1 cellular context compared by ENCODE assay signal in genomic region chr11:62839050-62840015, GRCh38.
TF ChIP-seq lines count a peak whose summit lies in the region.

WDR74 (minus strand) TSS chr11:62839590; CDS start chr11:62839570, 20 bp downstream.

TF ChIP-seq in K562, 482 proteins besides CTCF, POLR2A, EP300 and RAD21 (continued from another document and continues in another):
- TF ChIP-seq ATF4 (CRISPR knock-in tag; IDR thresholded peaks at IDR 0.05) (0 out of 2 replicates have a peak, but pooled peaks have one; percentile 15), FOXK1 (CRISPR knock-in tag; IDR thresholded peaks at IDR 0.05; ENCODE audit: borderline replicate concordance) (peak; percentile 84; the same call in 1 of the 2 replicates), ZNF197 (CRISPR knock-in tag; IDR thresholded peaks at IDR 0.05; ENCODE audit: low read depth) (no peak), ZBTB7A (IDR thresholded peaks at IDR 0.05; ENCODE audit: borderline replicate concordance, control insufficient read depth, low read depth, low read length) (no peak), ETV1 (tag; conservative IDR thresholded peaks at IDR 0.05; ENCODE audit: low read depth) (peak; percentile 78), RHOXF2B (CRISPR knock-in tag; conservative IDR thresholded peaks at IDR 0.05) (no peak), ZNF512 (tag; IDR thresholded peaks at IDR 0.05) (no peak), TAF7 (tag; IDR thresholded peaks at IDR 0.05) (0 out of 2 replicates have a peak, but pooled peaks have one; percentile 80), SP1 (CRISPR knock-in tag; IDR thresholded peaks at IDR 0.05) (peak; percentile 80), HOMEZ (CRISPR knock-in tag; IDR thresholded peaks at IDR 0.05) (no peak), NFE2 (IDR thresholded peaks at IDR 0.05; ENCODE audit: low read depth) (peak; percentile 20; the same call in 1 of the 2 replicates), GTF2F1 (IDR thresholded peaks at IDR 0.05; ENCODE audit: low read depth, low read length) (no peak; the same call in none of the 2 replicates), FUS (optimal IDR thresholded peaks at IDR 0.05; ENCODE audit: low read depth, low read length) (no peak), CHD2 (IDR thresholded peaks at IDR 0.05; ENCODE audit: low read depth, low read length) (no peak; the same call in 1 of the 2 replicates), SIN3B (IDR thresholded peaks at IDR 0.05; ENCODE audit: low read depth) (peak; percentile 97), SETDB1 (IDR thresholded peaks at IDR 0.05; ENCODE audit: low read length) (no peak), PPARD (CRISPR knock-in tag; IDR thresholded peaks at IDR 0.05) (no peak), HCFC1 (IDR thresholded peaks at IDR 0.05; ENCODE audit: low read depth, low read length) (peak; percentile 90), BRD9 (IDR thresholded peaks at IDR 0.05; ENCODE audit: low read depth, partially characterized antibody) (peak; percentile 60), NFXL1 (CRISPR knock-in tag; IDR thresholded peaks at IDR 0.05) (no peak), ZKSCAN3 (CRISPR knock-in tag; IDR thresholded peaks at IDR 0.05) (no peak), U2AF1 (optimal IDR thresholded peaks at IDR 0.05; ENCODE audit: low read depth, low read length) (no peak), CCNT2 (IDR thresholded peaks at IDR 0.05; ENCODE audit: borderline replicate concordance, extremely low read depth, insufficient read length, low read depth, low read length) (peak; percentile 63), YBX1 (IDR thresholded peaks at IDR 0.05) (no peak), C11orf30 (IDR thresholded peaks at IDR 0.05; ENCODE audit: low read depth) (peak; percentile 98), SPI1 (IDR thresholded peaks at IDR 0.05; ENCODE audit: borderline replicate concordance, low read depth, low read length) (no peak), MLX (CRISPR knock-in tag; conservative IDR thresholded peaks at IDR 0.05) (no peak; a peak in 1 of 4 replicates), ELF2 (CRISPR knock-in tag; IDR thresholded peaks at IDR 0.05) (peak; percentile 99), DACH1 (IDR thresholded peaks at IDR 0.05; ENCODE audit: partially characterized antibody) (peak; percentile 32), TCF7 (IDR thresholded peaks at IDR 0.05; ENCODE audit: borderline replicate concordance) (peak; percentile 61; the same call in 1 of the 2 replicates), ETV5 (CRISPR knock-in tag; IDR thresholded peaks at IDR 0.05; ENCODE audit: low read depth) (0 out of 2 replicates have a peak, but pooled peaks have one; percentile 55), CAMTA2 (CRISPR knock-in tag; conservative IDR thresholded peaks at IDR 0.05) (0 out of 2 replicates have a peak, but pooled peaks have one; percentile 9), ZNF395 (CRISPR knock-in tag; IDR thresholded peaks at IDR 0.05) (no peak), SRSF7 (optimal IDR thresholded peaks at IDR 0.05; ENCODE audit: low read depth, low read length) (no peak), TAF1 (IDR thresholded peaks at IDR 0.05; ENCODE audit: control insufficient read depth, extremely low read depth, insufficient read depth, low read length, severe bottlenecking) (peak; percentile 94), XRCC4 (IDR thresholded peaks at IDR 0.05; ENCODE audit: extremely low read depth, insufficient read depth, insufficient read length) (no peak), NCOA2 (IDR thresholded peaks at IDR 0.05; ENCODE audit: partially characterized antibody in 2 of 2) (no peak), NCOA1 (IDR thresholded peaks at IDR 0.05; ENCODE audit: low read depth) (no peak), YY1 (IDR thresholded peaks at IDR 0.05; ENCODE audit: borderline replicate concordance in 1 of 3, control insufficient read depth in 1 of 3, extremely low read depth in 1 of 3, insufficient read depth in 3 of 3, insufficient read length in 1 of 3, insufficient replicate concordance in 2 of 3, low read depth in 1 of 3, low read length in 2 of 3) (peak; percentile 87 to 97 (median 96))
- TF ChIP-seq, protein P1, sequence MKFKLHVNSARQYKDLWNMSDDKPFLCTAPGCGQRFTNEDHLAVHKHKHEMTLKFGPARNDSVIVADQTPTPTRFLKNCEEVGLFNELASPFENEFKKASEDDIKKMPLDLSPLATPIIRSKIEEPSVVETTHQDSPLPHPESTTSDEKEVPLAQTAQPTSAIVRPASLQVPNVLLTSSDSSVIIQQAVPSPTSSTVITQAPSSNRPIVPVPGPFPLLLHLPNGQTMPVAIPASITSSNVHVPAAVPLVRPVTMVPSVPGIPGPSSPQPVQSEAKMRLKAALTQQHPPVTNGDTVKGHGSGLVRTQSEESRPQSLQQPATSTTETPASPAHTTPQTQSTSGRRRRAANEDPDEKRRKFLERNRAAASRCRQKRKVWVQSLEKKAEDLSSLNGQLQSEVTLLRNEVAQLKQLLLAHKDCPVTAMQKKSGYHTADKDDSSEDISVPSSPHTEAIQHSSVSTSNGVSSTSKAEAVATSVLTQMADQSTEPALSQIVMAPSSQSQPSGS (CRISPR knock-in tag; IDR thresholded peaks at IDR 0.05), result no peak
- TF ChIP-seq, protein P2, sequence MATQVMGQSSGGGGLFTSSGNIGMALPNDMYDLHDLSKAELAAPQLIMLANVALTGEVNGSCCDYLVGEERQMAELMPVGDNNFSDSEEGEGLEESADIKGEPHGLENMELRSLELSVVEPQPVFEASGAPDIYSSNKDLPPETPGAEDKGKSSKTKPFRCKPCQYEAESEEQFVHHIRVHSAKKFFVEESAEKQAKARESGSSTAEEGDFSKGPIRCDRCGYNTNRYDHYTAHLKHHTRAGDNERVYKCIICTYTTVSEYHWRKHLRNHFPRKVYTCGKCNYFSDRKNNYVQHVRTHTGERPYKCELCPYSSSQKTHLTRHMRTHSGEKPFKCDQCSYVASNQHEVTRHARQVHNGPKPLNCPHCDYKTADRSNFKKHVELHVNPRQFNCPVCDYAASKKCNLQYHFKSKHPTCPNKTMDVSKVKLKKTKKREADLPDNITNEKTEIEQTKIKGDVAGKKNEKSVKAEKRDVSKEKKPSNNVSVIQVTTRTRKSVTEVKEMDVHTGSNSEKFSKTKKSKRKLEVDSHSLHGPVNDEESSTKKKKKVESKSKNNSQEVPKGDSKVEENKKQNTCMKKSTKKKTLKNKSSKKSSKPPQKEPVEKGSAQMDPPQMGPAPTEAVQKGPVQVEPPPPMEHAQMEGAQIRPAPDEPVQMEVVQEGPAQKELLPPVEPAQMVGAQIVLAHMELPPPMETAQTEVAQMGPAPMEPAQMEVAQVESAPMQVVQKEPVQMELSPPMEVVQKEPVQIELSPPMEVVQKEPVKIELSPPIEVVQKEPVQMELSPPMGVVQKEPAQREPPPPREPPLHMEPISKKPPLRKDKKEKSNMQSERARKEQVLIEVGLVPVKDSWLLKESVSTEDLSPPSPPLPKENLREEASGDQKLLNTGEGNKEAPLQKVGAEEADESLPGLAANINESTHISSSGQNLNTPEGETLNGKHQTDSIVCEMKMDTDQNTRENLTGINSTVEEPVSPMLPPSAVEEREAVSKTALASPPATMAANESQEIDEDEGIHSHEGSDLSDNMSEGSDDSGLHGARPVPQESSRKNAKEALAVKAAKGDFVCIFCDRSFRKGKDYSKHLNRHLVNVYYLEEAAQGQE (CRISPR knock-in tag; IDR thresholded peaks at IDR 0.05; ENCODE audit: low read depth), result peak; percentile 42; the same call in 1 of the 2 replicates
- TF ChIP-seq, protein P3, sequence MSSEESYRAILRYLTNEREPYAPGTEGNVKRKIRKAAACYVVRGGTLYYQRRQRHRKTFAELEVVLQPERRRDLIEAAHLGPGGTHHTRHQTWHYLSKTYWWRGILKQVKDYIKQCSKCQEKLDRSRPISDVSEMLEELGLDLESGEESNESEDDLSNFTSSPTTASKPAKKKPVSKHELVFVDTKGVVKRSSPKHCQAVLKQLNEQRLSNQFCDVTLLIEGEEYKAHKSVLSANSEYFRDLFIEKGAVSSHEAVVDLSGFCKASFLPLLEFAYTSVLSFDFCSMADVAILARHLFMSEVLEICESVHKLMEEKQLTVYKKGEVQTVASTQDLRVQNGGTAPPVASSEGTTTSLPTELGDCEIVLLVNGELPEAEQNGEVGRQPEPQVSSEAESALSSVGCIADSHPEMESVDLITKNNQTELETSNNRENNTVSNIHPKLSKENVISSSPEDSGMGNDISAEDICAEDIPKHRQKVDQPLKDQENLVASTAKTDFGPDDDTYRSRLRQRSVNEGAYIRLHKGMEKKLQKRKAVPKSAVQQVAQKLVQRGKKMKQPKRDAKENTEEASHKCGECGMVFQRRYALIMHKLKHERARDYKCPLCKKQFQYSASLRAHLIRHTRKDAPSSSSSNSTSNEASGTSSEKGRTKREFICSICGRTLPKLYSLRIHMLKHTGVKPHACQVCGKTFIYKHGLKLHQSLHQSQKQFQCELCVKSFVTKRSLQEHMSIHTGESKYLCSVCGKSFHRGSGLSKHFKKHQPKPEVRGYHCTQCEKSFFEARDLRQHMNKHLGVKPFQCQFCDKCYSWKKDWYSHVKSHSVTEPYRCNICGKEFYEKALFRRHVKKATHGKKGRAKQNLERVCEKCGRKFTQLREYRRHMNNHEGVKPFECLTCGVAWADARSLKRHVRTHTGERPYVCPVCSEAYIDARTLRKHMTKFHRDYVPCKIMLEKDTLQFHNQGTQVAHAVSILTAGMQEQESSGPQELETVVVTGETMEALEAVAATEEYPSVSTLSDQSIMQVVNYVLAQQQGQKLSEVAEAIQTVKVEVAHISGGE (CRISPR knock-in tag; IDR thresholded peaks at IDR 0.05), result peak in 1 of 3 experiments; percentile 55; a peak in 2 of 6 replicates
- TF ChIP-seq, protein P4, sequence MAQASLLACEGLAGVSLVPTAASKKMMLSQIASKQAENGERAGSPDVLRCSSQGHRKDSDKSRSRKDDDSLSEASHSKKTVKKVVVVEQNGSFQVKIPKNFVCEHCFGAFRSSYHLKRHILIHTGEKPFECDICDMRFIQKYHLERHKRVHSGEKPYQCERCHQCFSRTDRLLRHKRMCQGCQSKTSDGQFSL (CRISPR knock-in tag; IDR thresholded peaks at IDR 0.05), result 0 out of 2 replicates have a peak, but pooled peaks have one; percentile 28
- TF ChIP-seq, protein P4 (tag; IDR thresholded peaks at IDR 0.05), result no peak
- TF ChIP-seq, protein P5, sequence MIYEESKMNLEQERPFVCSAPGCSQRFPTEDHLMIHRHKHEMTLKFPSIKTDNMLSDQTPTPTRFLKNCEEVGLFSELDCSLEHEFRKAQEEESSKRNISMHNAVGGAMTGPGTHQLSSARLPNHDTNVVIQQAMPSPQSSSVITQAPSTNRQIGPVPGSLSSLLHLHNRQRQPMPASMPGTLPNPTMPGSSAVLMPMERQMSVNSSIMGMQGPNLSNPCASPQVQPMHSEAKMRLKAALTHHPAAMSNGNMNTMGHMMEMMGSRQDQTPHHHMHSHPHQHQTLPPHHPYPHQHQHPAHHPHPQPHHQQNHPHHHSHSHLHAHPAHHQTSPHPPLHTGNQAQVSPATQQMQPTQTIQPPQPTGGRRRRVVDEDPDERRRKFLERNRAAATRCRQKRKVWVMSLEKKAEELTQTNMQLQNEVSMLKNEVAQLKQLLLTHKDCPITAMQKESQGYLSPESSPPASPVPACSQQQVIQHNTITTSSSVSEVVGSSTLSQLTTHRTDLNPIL (CRISPR knock-in tag; IDR thresholded peaks at IDR 0.05), result no peak
- TF ChIP-seq, protein P6, sequence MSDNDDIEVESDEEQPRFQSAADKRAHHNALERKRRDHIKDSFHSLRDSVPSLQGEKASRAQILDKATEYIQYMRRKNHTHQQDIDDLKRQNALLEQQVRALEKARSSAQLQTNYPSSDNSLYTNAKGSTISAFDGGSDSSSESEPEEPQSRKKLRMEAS (CRISPR knock-in tag; IDR thresholded peaks at IDR 0.05), result peak; percentile 99
